In the genomic region with DNA sequence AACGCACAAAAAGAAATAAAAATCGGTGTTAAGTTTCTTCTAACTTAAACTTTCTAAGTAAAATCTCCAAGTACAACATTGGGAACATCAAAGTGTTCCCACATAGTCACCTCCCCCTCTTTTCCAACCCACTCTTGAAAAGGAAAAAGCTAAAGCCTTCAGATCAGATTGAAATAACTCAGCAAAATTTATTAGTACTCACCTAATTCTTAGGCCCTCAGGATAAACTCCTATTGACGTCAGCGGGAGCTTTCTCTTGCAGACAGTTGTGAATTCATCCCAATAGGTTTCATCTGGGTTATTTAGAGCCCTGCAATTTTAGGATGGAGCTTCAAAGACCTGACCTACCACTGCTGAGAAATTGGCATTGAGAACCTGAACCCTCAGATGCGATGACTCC, we compare ENCODE assay signal across 26 cellular contexts.
"Had no signal": no experiment of that assay in that cellular context is flagged by ENCODE, and none has a peak within 500 bp of the region (broad histone marks: within the 10 kb centered on the region; RNA-seq: fewer than 3 reads in every experiment).

No MANE protein-coding gene starts in this region.

- H3K4me1 Mint-ChIP-seq: activated CD4-positive, alpha-beta T cell treated with anti-CD3 and anti-CD28 coated beads, Interleukin-2, amount 10 ng/mL, durations not matched to agents 7 days and 5 days; activated T-helper 17 cell treated with anti-CD3 and anti-CD28 coated beads, Interleukin-2, amount 50 U/mL, for 72 hours; T-cell had no signal

- H3K9me3 Mint-ChIP-seq: activated CD4-positive, alpha-beta memory T cell treated with anti-CD3 and anti-CD28 coated beads for 36 hours; activated CD4-positive, alpha-beta T cell treated with anti-CD3 and anti-CD28 coated beads, Interleukin-2, amount 10 ng/mL, durations not matched to agents 7 days and 5 days; activated naive CD4-positive, alpha-beta T cell treated with anti-CD3 and anti-CD28 coated beads for 36 hours had no signal

- H3K27me3 ChIP-seq: brain microvascular endothelial cell, cardiac muscle cell had no signal

- H3K27ac Mint-ChIP-seq: activated CD4-positive, alpha-beta memory T cell treated with anti-CD3 and anti-CD28 coated beads for 36 hours; activated CD4-positive, alpha-beta T cell treated with anti-CD3 and anti-CD28 coated beads, Interleukin-2, amount 10 ng/mL, durations not matched to agents 7 days and 5 days; activated naive CD4-positive, alpha-beta T cell treated with anti-CD3 and anti-CD28 coated beads for 36 hours; activated naive CD8-positive, alpha-beta T cell; activated T-helper 17 cell treated with anti-CD3 and anti-CD28 coated beads, Interleukin-2, amount 50 U/mL, for 72 hours; T-cell had no signal

- FAIRE-seq: TTC549 had no signal

- ATAC-seq: activated T-helper 17 cell treated with anti-CD3 and anti-CD28 coated beads, Interleukin-2, amount 50 U/mL, for 72 hours; Right ventricle myocardium inferior; T-cell had no signal

- H3K27ac ChIP-seq: brain microvascular endothelial cell, cardiac muscle cell, SK-N-MC, VCaP had no signal

- H3K27me3 Mint-ChIP-seq: activated CD4-positive, alpha-beta memory T cell treated with anti-CD3 and anti-CD28 coated beads for 36 hours; activated CD4-positive, alpha-beta T cell treated with anti-CD3 and anti-CD28 coated beads, Interleukin-2, amount 10 ng/mL, durations not matched to agents 7 days and 5 days; activated naive CD8-positive, alpha-beta T cell; activated T-helper 17 cell treated with anti-CD3 and anti-CD28 coated beads, Interleukin-2, amount 50 U/mL, for 72 hours; T-cell had no signal

- H3K36me3 Mint-ChIP-seq: activated CD4-positive, alpha-beta memory T cell treated with anti-CD3 and anti-CD28 coated beads for 36 hours; activated naive CD8-positive, alpha-beta T cell; T-cell had no signal

- H3K4me3 Mint-ChIP-seq: activated CD4-positive, alpha-beta memory T cell treated with anti-CD3 and anti-CD28 coated beads for 36 hours; activated CD4-positive, alpha-beta T cell treated with anti-CD3 and anti-CD28 coated beads, Interleukin-2, amount 10 ng/mL, durations not matched to agents 7 days and 5 days; activated naive CD4-positive, alpha-beta T cell treated with anti-CD3 and anti-CD28 coated beads for 36 hours; activated naive CD8-positive, alpha-beta T cell; activated T-helper 17 cell treated with anti-CD3 and anti-CD28 coated beads, Interleukin-2, amount 50 U/mL, for 72 hours; T-cell had no signal

- H3K36me3 ChIP-seq: brain microvascular endothelial cell, cardiac muscle cell had no signal

- H3K4me3 ChIP-seq: cardiac muscle cell, SK-N-MC had no signal

- DNase-seq: activated CD4-positive, alpha-beta memory T cell treated with anti-CD3 and anti-CD28 coated beads for 36 hours; activated CD4-positive, alpha-beta T cell treated with anti-CD3 and anti-CD28 coated beads, Interleukin-2, amount 10 ng/mL, durations not matched to agents 7 days and 5 days; activated CD4-positive, CD25-positive, alpha-beta regulatory T cell; activated CD8-positive, alpha-beta memory T cell treated with anti-CD3 and anti-CD28 coated beads for 24 hours; activated gamma-delta T cell; activated naive CD4-positive, alpha-beta T cell treated with anti-CD3 and anti-CD28 coated beads for 36 hours; activated T-cell treated with anti-CD3 and anti-CD28 coated beads for 4 hours; activated T-cell treated with anti-CD3 and anti-CD28 coated beads, Interleukin-2, amount 50 U/mL, for 48 hours; brain microvascular endothelial cell; Kasumi-1; NCI-H1930; NCI-H2171; NCI-H226; NCI-H526; NCI-H774; RPMI8226; T-cell; T-helper 2 cell; T1000 had no signal
